ENCODE assay signal across 1 cellular context in the genomic region with DNA sequence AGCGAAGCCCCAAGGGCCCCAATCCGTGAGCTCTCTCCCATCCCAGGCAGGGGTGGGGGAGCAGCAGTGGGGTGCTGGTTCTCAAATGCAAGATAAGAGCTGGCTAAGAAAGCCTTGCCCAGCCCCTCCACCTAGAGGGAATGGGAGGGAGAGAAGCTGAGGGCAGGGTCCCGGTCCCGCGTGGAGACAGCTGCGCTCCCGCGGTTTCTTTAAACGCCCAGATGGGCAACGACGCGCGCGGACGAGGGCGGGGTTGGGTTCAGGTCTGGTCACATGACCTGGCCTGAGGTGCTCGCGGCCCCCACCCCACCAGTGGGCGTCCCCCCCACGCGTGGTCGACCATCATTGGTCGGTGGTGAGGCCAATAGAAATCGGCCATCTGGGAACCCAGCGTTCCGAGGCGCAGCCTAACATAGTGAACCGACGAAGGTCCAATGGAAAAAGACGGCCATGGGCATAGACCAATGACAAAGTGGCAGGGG.
TF ChIP-seq lines count a peak whose summit lies in the region.

No MANE protein-coding gene starts in this region.

TF ChIP-seq in HepG2, 621 proteins besides CTCF, POLR2A, EP300 and RAD21 (continued from another document and continues in another):
- TF ChIP-seq, protein P1, sequence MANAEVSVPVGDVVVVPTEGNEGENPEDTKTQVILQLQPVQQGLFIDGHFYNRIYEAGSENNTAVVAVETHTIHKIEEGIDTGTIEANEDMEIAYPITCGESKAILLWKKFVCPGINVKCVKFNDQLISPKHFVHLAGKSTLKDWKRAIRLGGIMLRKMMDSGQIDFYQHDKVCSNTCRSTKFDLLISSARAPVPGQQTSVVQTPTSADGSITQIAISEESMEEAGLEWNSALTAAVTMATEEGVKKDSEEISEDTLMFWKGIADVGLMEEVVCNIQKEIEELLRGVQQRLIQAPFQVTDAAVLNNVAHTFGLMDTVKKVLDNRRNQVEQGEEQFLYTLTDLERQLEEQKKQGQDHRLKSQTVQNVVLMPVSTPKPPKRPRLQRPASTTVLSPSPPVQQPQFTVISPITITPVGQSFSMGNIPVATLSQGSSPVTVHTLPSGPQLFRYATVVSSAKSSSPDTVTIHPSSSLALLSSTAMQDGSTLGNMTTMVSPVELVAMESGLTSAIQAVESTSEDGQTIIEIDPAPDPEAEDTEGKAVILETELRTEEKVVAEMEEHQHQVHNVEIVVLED (CRISPR knock-in tag; IDR thresholded peaks at IDR 0.05; ENCODE audit: borderline replicate concordance): peak; percentile 78; the same call in 1 of the 2 replicates
- TF ChIP-seq PRMT3 (CRISPR knock-in tag; IDR thresholded peaks at IDR 0.05; ENCODE audit: borderline replicate concordance, low read depth): no peak
- TF ChIP-seq, protein P2, sequence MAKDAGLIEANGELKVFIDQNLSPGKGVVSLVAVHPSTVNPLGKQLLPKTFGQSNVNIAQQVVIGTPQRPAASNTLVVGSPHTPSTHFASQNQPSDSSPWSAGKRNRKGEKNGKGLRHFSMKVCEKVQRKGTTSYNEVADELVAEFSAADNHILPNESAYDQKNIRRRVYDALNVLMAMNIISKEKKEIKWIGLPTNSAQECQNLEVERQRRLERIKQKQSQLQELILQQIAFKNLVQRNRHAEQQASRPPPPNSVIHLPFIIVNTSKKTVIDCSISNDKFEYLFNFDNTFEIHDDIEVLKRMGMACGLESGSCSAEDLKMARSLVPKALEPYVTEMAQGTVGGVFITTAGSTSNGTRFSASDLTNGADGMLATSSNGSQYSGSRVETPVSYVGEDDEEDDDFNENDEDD (CRISPR knock-in tag; IDR thresholded peaks at IDR 0.05; ENCODE audit: borderline replicate concordance): peak; percentile 87
- TF ChIP-seq RXRA (CRISPR knock-in tag; IDR thresholded peaks at IDR 0.05): 0 out of 2 replicates have a peak, but pooled peaks have one; percentile 31
- no peak for TF ChIP-seq PHB2 (IDR thresholded peaks at IDR 0.05; ENCODE audit: partially characterized antibody)
- TF ChIP-seq, protein P3, sequence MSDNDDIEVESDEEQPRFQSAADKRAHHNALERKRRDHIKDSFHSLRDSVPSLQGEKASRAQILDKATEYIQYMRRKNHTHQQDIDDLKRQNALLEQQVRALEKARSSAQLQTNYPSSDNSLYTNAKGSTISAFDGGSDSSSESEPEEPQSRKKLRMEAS (IDR thresholded peaks at IDR 0.05): peak; percentile 55; the same call in 1 of the 2 replicates
- TF ChIP-seq, protein P4, sequence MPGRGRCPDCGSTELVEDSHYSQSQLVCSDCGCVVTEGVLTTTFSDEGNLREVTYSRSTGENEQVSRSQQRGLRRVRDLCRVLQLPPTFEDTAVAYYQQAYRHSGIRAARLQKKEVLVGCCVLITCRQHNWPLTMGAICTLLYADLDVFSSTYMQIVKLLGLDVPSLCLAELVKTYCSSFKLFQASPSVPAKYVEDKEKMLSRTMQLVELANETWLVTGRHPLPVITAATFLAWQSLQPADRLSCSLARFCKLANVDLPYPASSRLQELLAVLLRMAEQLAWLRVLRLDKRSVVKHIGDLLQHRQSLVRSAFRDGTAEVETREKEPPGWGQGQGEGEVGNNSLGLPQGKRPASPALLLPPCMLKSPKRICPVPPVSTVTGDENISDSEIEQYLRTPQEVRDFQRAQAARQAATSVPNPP (CRISPR knock-in tag; IDR thresholded peaks at IDR 0.05): 0 out of 2 replicates have a peak, but pooled peaks have one; percentile 15
- TF ChIP-seq ZNF550 (CRISPR knock-in tag; IDR thresholded peaks at IDR 0.05; ENCODE audit: borderline replicate concordance): no peak
- TF ChIP-seq MAF1 (CRISPR knock-in tag; IDR thresholded peaks at IDR 0.05; ENCODE audit: borderline replicate concordance): no peak; the same call in 1 of the 2 replicates
- peak; percentile 71 for TF ChIP-seq HDAC1 (CRISPR knock-in tag; IDR thresholded peaks at IDR 0.05)
- no peak for TF ChIP-seq KLF11 (CRISPR knock-in tag; IDR thresholded peaks at IDR 0.05)
- no peak; the same call in 1 of the 2 replicates for TF ChIP-seq ZNF614 (CRISPR knock-in tag; IDR thresholded peaks at IDR 0.05; ENCODE audit: borderline replicate concordance)
- no peak for TF ChIP-seq ZNF121 (CRISPR knock-in tag; IDR thresholded peaks at IDR 0.05)
- TF ChIP-seq ZC3H13 (CRISPR knock-in tag; IDR thresholded peaks at IDR 0.05): peak; percentile 59; the same call in 1 of the 2 replicates
- TF ChIP-seq MXD4 (CRISPR knock-in tag; IDR thresholded peaks at IDR 0.05): peak; percentile 85
- TF ChIP-seq SP1 (IDR thresholded peaks at IDR 0.05): no peak
- TF ChIP-seq SP1 (CRISPR knock-in tag; IDR thresholded peaks at IDR 0.05): peak; percentile 99
- peak; percentile 3; the same call in 1 of the 2 replicates for TF ChIP-seq ZNF768 (CRISPR knock-in tag; IDR thresholded peaks at IDR 0.05)
- peak; percentile 99 for TF ChIP-seq MAZ (IDR thresholded peaks at IDR 0.05; ENCODE audit: borderline replicate concordance, low read depth, low read length)
- TF ChIP-seq MAZ (CRISPR knock-in tag; IDR thresholded peaks at IDR 0.05; ENCODE audit: low read depth): peak; percentile 97
- TF ChIP-seq HDAC2 (CRISPR knock-in tag; IDR thresholded peaks at IDR 0.05): peak; percentile 62; the same call in 1 of the 2 replicates
- peak; percentile 91 for TF ChIP-seq SP4 (CRISPR knock-in tag; IDR thresholded peaks at IDR 0.05)
- TF ChIP-seq REL (CRISPR knock-in tag; conservative IDR thresholded peaks at IDR 0.05): 0 out of 2 replicates have a peak, but pooled peaks have one; percentile 37
- TF ChIP-seq HOXA3 (CRISPR knock-in tag; IDR thresholded peaks at IDR 0.05): peak; percentile 50
- TF ChIP-seq, protein P5, sequence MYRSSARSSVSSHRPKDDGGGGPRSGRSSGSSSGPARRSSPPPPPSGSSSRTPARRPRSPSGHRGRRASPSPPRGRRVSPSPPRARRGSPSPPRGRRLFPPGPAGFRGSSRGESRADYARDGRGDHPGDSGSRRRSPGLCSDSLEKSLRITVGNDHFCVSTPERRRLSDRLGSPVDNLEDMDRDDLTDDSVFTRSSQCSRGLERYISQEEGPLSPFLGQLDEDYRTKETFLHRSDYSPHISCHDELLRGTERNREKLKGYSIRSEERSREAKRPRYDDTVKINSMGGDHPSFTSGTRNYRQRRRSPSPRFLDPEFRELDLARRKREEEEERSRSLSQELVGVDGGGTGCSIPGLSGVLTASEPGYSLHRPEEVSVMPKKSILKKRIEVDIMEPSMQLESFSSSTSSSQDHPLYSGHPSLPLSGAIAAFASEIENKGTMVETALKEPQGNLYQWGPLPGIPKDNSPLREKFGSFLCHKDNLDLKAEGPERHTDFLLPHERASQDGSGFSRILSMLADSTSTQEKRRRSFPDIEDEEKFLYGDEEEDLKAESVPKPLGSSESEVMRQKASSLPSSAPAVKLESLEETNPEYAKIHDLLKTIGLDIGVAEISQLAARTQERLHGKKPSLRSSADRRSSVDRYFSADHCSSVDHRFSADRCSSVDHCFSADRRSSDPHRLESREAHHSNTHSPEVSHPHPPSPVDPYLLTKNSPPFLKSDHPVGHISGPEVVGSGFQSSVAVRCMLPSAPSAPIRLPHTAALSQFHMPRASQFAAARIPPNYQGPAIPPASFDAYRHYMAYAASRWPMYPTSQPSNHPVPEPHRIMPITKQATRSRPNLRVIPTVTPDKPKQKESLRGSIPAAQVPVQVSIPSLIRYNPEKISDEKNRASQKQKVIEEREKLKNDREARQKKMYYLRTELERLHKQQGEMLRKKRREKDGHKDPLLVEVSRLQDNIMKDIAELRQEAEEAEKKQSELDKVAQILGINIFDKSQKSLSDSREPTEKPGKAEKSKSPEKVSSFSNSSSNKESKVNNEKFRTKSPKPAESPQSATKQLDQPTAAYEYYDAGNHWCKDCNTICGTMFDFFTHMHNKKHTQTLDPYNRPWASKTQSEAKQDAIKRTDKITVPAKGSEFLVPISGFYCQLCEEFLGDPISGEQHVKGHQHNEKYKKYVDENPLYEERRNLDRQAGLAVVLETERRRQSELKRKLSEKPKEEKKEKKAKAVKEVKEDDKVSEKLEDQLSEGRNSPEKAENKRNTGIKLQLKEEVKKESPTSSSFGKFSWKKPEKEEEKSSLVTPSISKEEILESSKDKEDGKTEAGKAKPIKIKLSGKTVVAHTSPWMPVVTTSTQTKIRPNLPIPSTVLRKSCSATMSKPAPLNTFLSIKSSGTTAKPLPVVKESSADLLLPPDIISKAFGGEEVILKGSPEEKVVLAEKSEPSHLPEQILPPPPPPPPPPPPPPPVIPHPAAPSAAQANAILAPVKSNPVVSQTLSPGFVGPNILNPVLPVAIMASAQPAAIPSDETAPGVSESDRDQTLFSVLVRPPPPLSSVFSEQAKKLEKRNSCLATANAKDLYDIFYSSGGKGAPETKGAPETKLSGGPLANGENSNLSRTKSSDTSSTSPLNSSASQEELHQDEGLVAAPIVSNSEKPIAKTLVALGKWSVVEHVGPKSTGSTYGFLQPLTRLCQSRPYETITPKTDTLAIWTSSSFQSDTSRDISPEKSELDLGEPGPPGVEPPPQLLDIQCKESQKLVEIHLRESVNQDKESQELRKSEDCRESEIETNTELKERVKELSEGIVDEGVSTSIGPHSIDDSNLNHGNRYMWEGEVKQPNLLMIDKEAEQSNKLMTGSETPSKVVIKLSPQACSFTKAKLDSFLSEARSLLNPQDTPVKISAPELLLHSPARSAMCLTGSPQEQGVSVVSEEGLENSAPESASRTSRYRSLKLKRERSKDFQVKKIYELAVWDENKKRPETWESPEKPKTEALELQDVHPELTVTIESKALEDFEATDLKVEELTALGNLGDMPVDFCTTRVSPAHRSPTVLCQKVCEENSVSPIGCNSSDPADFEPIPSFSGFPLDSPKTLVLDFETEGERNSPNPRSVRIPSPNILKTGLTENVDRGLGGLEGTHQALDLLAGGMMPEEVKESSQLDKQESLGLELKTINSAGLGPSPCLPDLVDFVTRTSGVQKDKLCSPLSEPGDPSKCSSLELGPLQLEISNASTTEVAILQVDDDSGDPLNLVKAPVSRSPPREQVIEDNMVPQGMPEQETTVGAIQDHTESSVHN (CRISPR knock-in tag; IDR thresholded peaks at IDR 0.05): no peak
- TF ChIP-seq RCOR2 (CRISPR knock-in tag; IDR thresholded peaks at IDR 0.05): 0 out of 2 replicates have a peak, but pooled peaks have one; percentile 17
- TF ChIP-seq, protein P6, sequence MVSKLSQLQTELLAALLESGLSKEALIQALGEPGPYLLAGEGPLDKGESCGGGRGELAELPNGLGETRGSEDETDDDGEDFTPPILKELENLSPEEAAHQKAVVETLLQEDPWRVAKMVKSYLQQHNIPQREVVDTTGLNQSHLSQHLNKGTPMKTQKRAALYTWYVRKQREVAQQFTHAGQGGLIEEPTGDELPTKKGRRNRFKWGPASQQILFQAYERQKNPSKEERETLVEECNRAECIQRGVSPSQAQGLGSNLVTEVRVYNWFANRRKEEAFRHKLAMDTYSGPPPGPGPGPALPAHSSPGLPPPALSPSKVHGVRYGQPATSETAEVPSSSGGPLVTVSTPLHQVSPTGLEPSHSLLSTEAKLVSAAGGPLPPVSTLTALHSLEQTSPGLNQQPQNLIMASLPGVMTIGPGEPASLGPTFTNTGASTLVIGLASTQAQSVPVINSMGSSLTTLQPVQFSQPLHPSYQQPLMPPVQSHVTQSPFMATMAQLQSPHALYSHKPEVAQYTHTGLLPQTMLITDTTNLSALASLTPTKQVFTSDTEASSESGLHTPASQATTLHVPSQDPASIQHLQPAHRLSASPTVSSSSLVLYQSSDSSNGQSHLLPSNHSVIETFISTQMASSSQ (IDR thresholded peaks at IDR 0.05; ENCODE audit: low read depth): no peak
- TF ChIP-seq, protein P6 (CRISPR knock-in tag; IDR thresholded peaks at IDR 0.05; ENCODE audit: borderline replicate concordance): peak; percentile 69; the same call in 1 of the 2 replicates
- TF ChIP-seq ZNF296 (CRISPR knock-in tag; conservative IDR thresholded peaks at IDR 0.05): no peak
- peak; percentile 99 for TF ChIP-seq NFYB (CRISPR knock-in tag; IDR thresholded peaks at IDR 0.05)
- 0 out of 2 replicates have a peak, but pooled peaks have one; percentile 38 for TF ChIP-seq HNRNPL (IDR thresholded peaks at IDR 0.05; ENCODE audit: low read depth, low read length)
- no peak for TF ChIP-seq ZNF660 (CRISPR knock-in tag; IDR thresholded peaks at IDR 0.05; ENCODE audit: borderline replicate concordance, low read depth)
- TF ChIP-seq, protein P7, sequence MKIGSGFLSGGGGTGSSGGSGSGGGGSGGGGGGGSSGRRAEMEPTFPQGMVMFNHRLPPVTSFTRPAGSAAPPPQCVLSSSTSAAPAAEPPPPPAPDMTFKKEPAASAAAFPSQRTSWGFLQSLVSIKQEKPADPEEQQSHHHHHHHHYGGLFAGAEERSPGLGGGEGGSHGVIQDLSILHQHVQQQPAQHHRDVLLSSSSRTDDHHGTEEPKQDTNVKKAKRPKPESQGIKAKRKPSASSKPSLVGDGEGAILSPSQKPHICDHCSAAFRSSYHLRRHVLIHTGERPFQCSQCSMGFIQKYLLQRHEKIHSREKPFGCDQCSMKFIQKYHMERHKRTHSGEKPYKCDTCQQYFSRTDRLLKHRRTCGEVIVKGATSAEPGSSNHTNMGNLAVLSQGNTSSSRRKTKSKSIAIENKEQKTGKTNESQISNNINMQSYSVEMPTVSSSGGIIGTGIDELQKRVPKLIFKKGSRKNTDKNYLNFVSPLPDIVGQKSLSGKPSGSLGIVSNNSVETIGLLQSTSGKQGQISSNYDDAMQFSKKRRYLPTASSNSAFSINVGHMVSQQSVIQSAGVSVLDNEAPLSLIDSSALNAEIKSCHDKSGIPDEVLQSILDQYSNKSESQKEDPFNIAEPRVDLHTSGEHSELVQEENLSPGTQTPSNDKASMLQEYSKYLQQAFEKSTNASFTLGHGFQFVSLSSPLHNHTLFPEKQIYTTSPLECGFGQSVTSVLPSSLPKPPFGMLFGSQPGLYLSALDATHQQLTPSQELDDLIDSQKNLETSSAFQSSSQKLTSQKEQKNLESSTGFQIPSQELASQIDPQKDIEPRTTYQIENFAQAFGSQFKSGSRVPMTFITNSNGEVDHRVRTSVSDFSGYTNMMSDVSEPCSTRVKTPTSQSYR (CRISPR knock-in tag; IDR thresholded peaks at IDR 0.05; ENCODE audit: borderline replicate concordance): peak; percentile 7; the same call in 1 of the 2 replicates
- TF ChIP-seq JDP2 (CRISPR knock-in tag; IDR thresholded peaks at IDR 0.05; ENCODE audit: borderline replicate concordance): no peak
